In genomic region chr20:35595901-35596300, GRCh38 we compare ENCODE assay signal across 17 cellular contexts.
"Had no signal": no experiment of that assay in that cellular context is flagged by ENCODE, and none has a peak within 500 bp of the region (broad histone marks: within the 10 kb centered on the region; RNA-seq: fewer than 3 reads in every experiment).

No MANE protein-coding gene starts in this region.

- ATAC-seq: lower lobe of right lung; natural killer cell treated with Interleukin-12 subunit alpha and Interleukin-12 subunit beta and Interleukin-15 and Interleukin-18, amount 100 ng/mL, for 72 hours; right cardiac atrium; stimulated activated memory B cell treated with anti-CD40 and anti-IgM and Interleukin-4, amounts not matched to agents 10 μg/mL and 1 μg/mL and 100 μg/mL, for 72 hours had no signal

- H3K4me3 ChIP-seq: coronary artery, heart left ventricle, left ventricle myocardium inferior, lower lobe of right lung, neural progenitor cell, ovary, tibial artery had no signal

- H3K9ac ChIP-seq: neural progenitor cell had no signal

- DNase-seq: effector CD4-positive, alpha-beta T cell; heart left ventricle; hypothalamus; islet precursor cell; left ventricle myocardium inferior; lower lobe of right lung; nucleus accumbens; ovary; right cardiac atrium; small intestine; stimulated activated CD4-positive, alpha-beta T cell treated with anti-CD3 and anti-CD28 coated beads, Interleukin-4, amount 100 ng/mL, for 1 hour; stimulated activated CD8-positive, alpha-beta memory T cell treated with anti-CD3 and anti-CD28 coated beads, Interleukin-4, amount 100 ng/mL, for 48 hours had no signal

- H3K4me2 ChIP-seq: neural progenitor cell had no signal

- H3K9me3 ChIP-seq: heart left ventricle, left ventricle myocardium inferior, lower lobe of right lung, ovary, tibial artery had no signal

- H2AFZ ChIP-seq: neural progenitor cell had no signal

- H3K36me3 ChIP-seq: heart left ventricle, left ventricle myocardium inferior, lower lobe of right lung, neural progenitor cell, ovary, tibial artery had no signal

- H3K27ac ChIP-seq: coronary artery, heart left ventricle, left ventricle myocardium inferior, lower lobe of right lung, neural progenitor cell, ovary, tibial artery had no signal

- H3K27me3 ChIP-seq: ovary had no signal
